24 cellular contexts compared by ENCODE assay signal in genomic region chr20:51900443-51900842, GRCh38.
DNase-seq lines count a peak whose midpoint lies in the region; ATAC-seq, FAIRE-seq and TF ChIP-seq lines count a peak whose summit lies in the region.
"Had no signal": no experiment of that assay in that cellular context is flagged by ENCODE, and none has a peak within 500 bp of the region (broad histone marks: within the 10 kb centered on the region; RNA-seq: fewer than 3 reads in every experiment).

No MANE protein-coding gene starts in this region.

- no peaks in the 10 kb centered on the region for H3K36me3 Mint-ChIP-seq in neural crest cell (ENCODE audit: low read depth)
- H3K36me3 Mint-ChIP-seq: CD14-positive monocyte; CD4-positive, alpha-beta memory T cell; CD4-positive, CD25-positive, alpha-beta regulatory T cell had no signal

- H3K27ac ChIP-seq in HEK293 (ENCODE audit: extremely low read depth, low read depth, low read length) (no peak overlapping the region), K562 (ENCODE audit: extremely low read depth, low read depth, low read length) (no peak overlapping the region)
- H3K27ac ChIP-seq: BLaER1 had no signal

- H3K9ac ChIP-seq in K562 (ENCODE audit: insufficient read depth in 1 of 2, low read depth in 2 of 2, low read length in 2 of 2) = no peak overlapping the region
- H3K9ac ChIP-seq: BLaER1 had no signal

- intact Hi-C loops in K562 (cut with micrococcal nuclease) = no loop called here

- POLR2A ChIA-PET in HEK293 (lab: Yijun Ruan, JAX) = no interaction called here
- POLR2A ChIA-PET in K562 (lab: Yijun Ruan, JAX) = interaction anchor here (0.6 kb wide), 3 partner anchors 45 to 74 kb away, joined by 3 to 4 read pairs (median 3); no protein-coding TSS in a partner anchor

- TF ChIP-seq EP300 in K562 (IDR thresholded peaks at IDR 0.05; ENCODE audit: low read length) = no peak

- CTCF ChIA-PET in HEK293 (lab: Yijun Ruan, JAX) (interaction anchor here (0.7 kb wide), 1 partner anchor 9 kb away, joined by 5 read pairs; no protein-coding TSS in a partner anchor), K562 (lab: Yijun Ruan, JAX; ENCODE audit: low intra/inter-chr PET ratio) (no interaction called here)

- TF ChIP-seq CTCF in HEK293 (tag by site-specific recombination; IDR thresholded peaks at IDR 0.05) (no peak), K562 (IDR thresholded peaks at IDR 0.05 in 2 of 3, conservative IDR thresholded peaks at IDR 0.05 in 1 of 3; ENCODE audit: insufficient read depth in 2 of 3, low read depth in 1 of 3, low read length in 3 of 3) (no peak), neural crest cell (conservative IDR thresholded peaks at IDR 0.05) (no peak)

- H4K20me1 ChIP-seq in K562 (replicated peaks; ENCODE audit: control insufficient read depth, insufficient read depth, low read length) = no peaks in the 10 kb centered on the region
- H4K20me1 ChIP-seq: BLaER1 had no signal

- DNase-seq in HTR-8/SVneo (ENCODE audit: insufficient read length, low spot score) = no peak
- DNase-seq in K562 (ENCODE audit: extremely low read depth in 1 of 4, low spot score in 3 of 4) = no peak
- DNase-seq in neural crest cell (ENCODE audit: low read depth, low spot score) = no peak
- DNase-seq in D341Med (ENCODE audit: low spot score) = no peak
- DNase-seq: 8988T; ACHN; BE2C; C1 segment of cervical spinal cord; CD4-positive, alpha-beta memory T cell; CD4-positive, CD25-positive, alpha-beta regulatory T cell; CD8-positive, alpha-beta memory T cell; COR-L47; DMS79 treated with DMSO at 0.1 percent for 48 hours; GF-D8 had no signal

- FAIRE-seq in HTR-8/SVneo (lab: Jason Lieb, UNC) = peak; percentile 44
- no peak for FAIRE-seq in K562 (lab: Jason Lieb, UNC)
- FAIRE-seq: A204.1, D721Med, G401.6, GM12891, GM19239 had no signal

- no peak for TF ChIP-seq POLR2A in K562 (conservative IDR thresholded peaks at IDR 0.05)

- H3K27ac Mint-ChIP-seq in neural crest cell (ENCODE audit: unreplicated experiment) = peak overlapping the region; percentile 19
- H3K27ac Mint-ChIP-seq: CD14-positive monocyte; CD4-positive, alpha-beta memory T cell; CD4-positive, CD25-positive, alpha-beta regulatory T cell; CD8-positive, alpha-beta memory T cell had no signal

- H3K9me3 Mint-ChIP-seq in neural crest cell = no peaks in the 10 kb centered on the region

- no peaks in the 10 kb centered on the region for H3K27me3 Mint-ChIP-seq in neural crest cell (ENCODE audit: low read depth)
- H3K27me3 Mint-ChIP-seq: CD4-positive, CD25-positive, alpha-beta regulatory T cell had no signal

- no peaks in the 10 kb centered on the region for H3K79me2 ChIP-seq in K562 (ENCODE audit: control insufficient read depth, insufficient read depth, low read length)

- no peaks in the 10 kb centered on the region for H3K4me1 ChIP-seq in HEK293 (ENCODE audit: control insufficient read depth, insufficient read depth, low read length)
- no peaks in the 10 kb centered on the region for H3K4me1 ChIP-seq in K562 (replicated peaks in 1 of 2; ENCODE audit: control insufficient read depth in 2 of 2, insufficient read depth in 2 of 2, low read length in 2 of 2)
- H3K4me1 ChIP-seq: BE2C had no signal

- WGBS in K562 (ENCODE audit: insufficient coverage, low coverage, missing lambda C conversion rate) = 0% methylated on average over 3 of the region's 3 CpGs

- H3K4me3 ChIP-seq in HEK293 (ENCODE audit: low read depth, low read length) (no peak overlapping the region), K562 (no peak overlapping the region)
- H3K4me3 ChIP-seq: BLaER1 had no signal

- no peaks in the 10 kb centered on the region for H3K9me1 ChIP-seq in K562 (ENCODE audit: control insufficient read depth, insufficient read depth, low read length)

- no peak overlapping the region for H2AFZ ChIP-seq in K562 (ENCODE audit: low read depth, low read length)

- ATAC-seq in K562 (no peak), HG03457 (IDR thresholded peaks at IDR 0.05; ENCODE audit: unreplicated experiment) (no peak), HG02759 (IDR thresholded peaks at IDR 0.05; ENCODE audit: unreplicated experiment) (no peak)

- no peak overlapping the region for H3K4me2 ChIP-seq in K562 (ENCODE audit: insufficient read depth, low read length)
- H3K4me2 ChIP-seq: BLaER1 had no signal

- H3K9me3 ChIP-seq in HEK293 (ENCODE audit: control insufficient read depth, insufficient read depth, low read depth, low read length) (no peaks in the 10 kb centered on the region), K562 (replicated peaks; ENCODE audit: control insufficient read depth, insufficient read depth, low read depth, low read length) (no peaks in the 10 kb centered on the region)
- H3K9me3 ChIP-seq: BE2C had no signal

- H3K36me3 ChIP-seq in HEK293 (ENCODE audit: control insufficient read depth in 2 of 2, insufficient read depth in 1 of 2, low read length in 2 of 2) (no peaks in the 10 kb centered on the region), K562 (ENCODE audit: control insufficient read depth, insufficient read depth, low read length) (no peaks in the 10 kb centered on the region)
- H3K36me3 ChIP-seq: BE2C, BLaER1 had no signal

- H3K27me3 ChIP-seq in K562 (ENCODE audit: control insufficient read depth in 2 of 2, insufficient read depth in 2 of 2, low read length in 2 of 2) = peaks cover 3 to 20% of the 10 kb centered on the region in 2 experiments; a peak in 4 of 5 replicates
- H3K27me3 ChIP-seq: BE2C, BLaER1 had no signal

- no peak for TF ChIP-seq RAD21 in K562 (CRISPR knock-in tag; conservative IDR thresholded peaks at IDR 0.05 in 1 of 2, IDR thresholded peaks at IDR 0.05 in 1 of 2)

- BruUV-seq in K562 (replicated peaks; lab: Mats Ljungman, UMichigan) = no TSS peak

- peaks cover 14% of the 10 kb centered on the region for H3K4me1 Mint-ChIP-seq in neural crest cell
- H3K4me1 Mint-ChIP-seq: CD14-positive monocyte; CD4-positive, alpha-beta memory T cell; CD4-positive, CD25-positive, alpha-beta regulatory T cell; CD8-positive, alpha-beta memory T cell had no signal

- no peak overlapping the region for H3K4me3 Mint-ChIP-seq in neural crest cell
- H3K4me3 Mint-ChIP-seq: CD14-positive monocyte; CD4-positive, alpha-beta memory T cell; CD4-positive, CD25-positive, alpha-beta regulatory T cell; CD8-positive, alpha-beta memory T cell had no signal

- in situ Hi-C loops in K562 (cut with MboI) = no loop called here

TF ChIP-seq in HEK293, 187 proteins besides CTCF, POLR2A, EP300 and RAD21:
- peak; percentile 87 for TF ChIP-seq ZNF121 (tag by site-specific recombination; IDR thresholded peaks at IDR 0.05)
- TF ChIP-seq ZNF140 (tag by site-specific recombination; IDR thresholded peaks at IDR 0.05) = no peak
TF ChIP-seq in HEK293: peak in this region for 1.

TF ChIP-seq in K562, 482 proteins besides CTCF, POLR2A, EP300 and RAD21:
- TF ChIP-seq ZNF609 (CRISPR knock-in tag; IDR thresholded peaks at IDR 0.05; ENCODE audit: borderline replicate concordance) (no peak), ZNF121 (CRISPR knock-in tag; conservative IDR thresholded peaks at IDR 0.05) (peak; percentile 59)

Comparison
In these comparisons a context has a peak if more than half of its experiments do, and no peak if none do; other contexts are left out.
1. Of the 44 proteins assayed by ChIP-seq in both K562 and HEK293: peak only in K562: none; only in HEK293: none; in both: ZNF121; in neither: 43.